Comparison of ENCODE assay signal across 7 cellular contexts in the genomic region with DNA sequence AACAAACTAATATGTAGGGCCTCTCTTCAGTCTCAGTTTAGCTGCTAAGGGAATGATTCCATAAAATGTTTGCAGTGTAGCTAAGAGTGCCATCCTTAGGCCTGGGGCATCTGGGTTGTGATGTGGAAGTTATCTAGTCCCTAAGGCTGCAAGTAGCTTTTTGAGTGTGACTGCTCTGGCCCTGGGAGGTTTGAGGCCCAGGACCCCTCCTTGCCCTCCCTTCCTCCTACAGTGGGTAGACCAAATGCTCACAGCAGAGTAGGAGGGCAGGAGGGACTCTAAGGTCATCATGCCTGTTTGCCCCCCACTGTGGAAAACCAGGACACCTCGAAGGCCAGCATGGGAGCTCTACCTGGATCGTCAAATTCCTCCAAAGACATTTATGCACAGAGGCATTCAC.
"Had no signal": no experiment of that assay in that cellular context is flagged by ENCODE, and none has a peak within 500 bp of the region (broad histone marks: within the 10 kb centered on the region; RNA-seq: fewer than 3 reads in every experiment).

No MANE protein-coding gene starts in this region.

- ATAC-seq: HCT116, K562 had no signal

- DNase-seq: GM23248, GOT3, H7, HFFc6, IMR-90 had no signal
